Comparison of ENCODE assay signal across 33 cellular contexts in the genomic region with DNA sequence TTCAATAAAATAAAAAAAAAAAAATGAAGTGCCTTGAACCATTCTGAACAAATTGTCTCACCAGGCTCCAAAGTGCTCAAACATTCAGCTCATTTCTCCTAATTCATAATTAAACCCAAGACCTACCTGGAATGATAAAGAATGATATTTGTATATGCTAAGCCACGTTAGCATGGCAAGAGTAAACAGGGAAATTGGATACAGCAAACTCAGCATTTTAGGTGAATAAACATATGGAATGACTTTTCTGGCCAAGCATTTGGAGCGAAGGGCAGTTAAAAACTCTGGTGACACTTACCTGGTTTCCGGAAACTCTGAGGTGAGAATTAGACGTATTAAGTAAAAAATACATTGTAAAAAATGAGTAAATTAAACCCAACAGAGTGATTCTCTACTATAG.
"Had no signal": no experiment of that assay in that cellular context is flagged by ENCODE, and none has a peak within 500 bp of the region (broad histone marks: within the 10 kb centered on the region; RNA-seq: fewer than 3 reads in every experiment).

No MANE protein-coding gene starts in this region.

- H3K27me3 ChIP-seq: adrenal gland, body of pancreas, brain microvascular endothelial cell, breast epithelium had no signal

- H3K4me3 ChIP-seq: adrenal gland, body of pancreas, breast epithelium had no signal

- H3K9me3 ChIP-seq: adrenal gland, body of pancreas, breast epithelium had no signal

- H3K36me3 ChIP-seq: adrenal gland, brain microvascular endothelial cell, breast epithelium had no signal

- H3K27ac ChIP-seq: adrenal gland, body of pancreas, brain microvascular endothelial cell, breast epithelium, VCaP had no signal

- ATAC-seq: activated CD8-positive, alpha-beta T cell treated with anti-CD3 and anti-CD28 coated beads for 36 hours; activated naive CD4-positive, alpha-beta T cell treated with anti-CD3 and anti-CD28 coated beads, Interleukin-2, amount 50 U/mL, for 72 hours; activated T-cell treated with anti-CD3 and anti-CD28 coated beads, Interleukin-2, amount 50 U/mL, for 4 hours; activated T-cell treated with anti-CD3 and anti-CD28 coated beads, Interleukin-2, amount 50 U/mL, for 72 hours; activated T-helper 17 cell treated with anti-CD3 and anti-CD28 coated beads, Interleukin-2, amount 50 U/mL, for 72 hours; body of pancreas had no signal

- H3K4me1 ChIP-seq: body of pancreas, breast epithelium had no signal

- DNase-seq: activated B cell treated with CpG ODN at 0.5 μM for 24 hours; activated CD4-positive, alpha-beta memory T cell treated with anti-CD3 and anti-CD28 coated beads for 36 hours; activated CD4-positive, alpha-beta T cell treated with anti-CD3 and anti-CD28 coated beads for 4 hours; activated CD4-positive, alpha-beta T cell treated with anti-CD3 and anti-CD28 coated beads, Interleukin-2, amount 10 ng/mL, durations not matched to agents 24 days and 14 days; activated CD4-positive, alpha-beta T cell treated with anti-CD3 and anti-CD28 coated beads, Interleukin-2, amount 50 U/mL, for 1 hour; activated CD4-positive, alpha-beta T cell treated with anti-CD3 and anti-CD28 coated beads, Interleukin-2, amount 50 U/mL, for 4 hours; activated CD4-positive, CD25-positive, alpha-beta regulatory T cell treated with anti-CD3 and anti-CD28 coated beads, Interleukin-2, amount 50 U/mL, for 72 hours; activated CD8-positive, alpha-beta memory T cell treated with anti-CD3 and anti-CD28 coated beads, Interleukin-2, amount 50 U/mL, for 4 hours; activated CD8-positive, alpha-beta T cell treated with anti-CD3 and anti-CD28 coated beads for 36 hours; activated effector memory CD4-positive, alpha-beta T cell treated with anti-CD3 and anti-CD28 coated beads, Interleukin-2, amount 50 U/mL, for 16 hours; activated gamma-delta T cell treated with Interleukin-2 at 50 U/mL for 16 hours; activated naive CD4-positive, alpha-beta T cell; activated naive CD4-positive, alpha-beta T cell treated with anti-CD3 and anti-CD28 coated beads for 36 hours; activated naive CD4-positive, alpha-beta T cell treated with anti-CD3 and anti-CD28 coated beads, Interleukin-2, amount 50 U/mL, for 16 hours; activated naive CD8-positive, alpha-beta T cell treated with anti-CD3 and anti-CD28 coated beads for 36 hours; activated T-cell treated with anti-CD3 and anti-CD28 coated beads for 4 hours; activated T-cell treated with anti-CD3 and anti-CD28 coated beads, Interleukin-2, amount 50 U/mL, for 1 hour; activated T-cell treated with anti-CD3 and anti-CD28 coated beads, Interleukin-2, amount 50 U/mL, for 4 hours; activated T-cell treated with anti-CD3 and anti-CD28 coated beads, Interleukin-2, amount 50 U/mL, for 72 hours; adrenal gland; amniotic stem cell; aorta; body of pancreas; brain microvascular endothelial cell; central memory CD4-positive, alpha-beta T cell; T-helper 2 cell; T-helper 9 cell had no signal

- FAIRE-seq: astrocyte, TTC549 had no signal
